Comparison of ENCODE assay signal across 24 cellular contexts in the genomic region with DNA sequence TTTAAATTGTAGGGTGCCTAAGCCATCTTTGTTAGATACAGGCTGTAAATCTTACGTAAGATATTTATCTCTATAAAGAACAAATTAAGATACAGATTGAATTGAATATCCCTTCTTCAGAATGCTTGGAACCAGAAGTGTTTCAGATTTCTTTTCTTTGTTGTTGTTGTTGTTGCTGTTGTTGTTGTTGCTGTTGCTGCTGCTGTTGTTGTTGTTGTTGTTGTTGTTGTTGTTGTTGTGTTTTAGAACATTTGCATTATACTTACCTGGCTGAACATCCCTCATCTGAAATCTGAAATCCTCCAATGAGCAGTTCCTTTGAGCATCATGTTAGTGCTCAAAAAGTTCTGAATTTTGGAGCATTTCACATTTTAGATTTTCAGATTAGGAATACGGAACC.
"Had no signal": no experiment of that assay in that cellular context is flagged by ENCODE, and none has a peak within 500 bp of the region (broad histone marks: within the 10 kb centered on the region; RNA-seq: fewer than 3 reads in every experiment).

No MANE protein-coding gene starts in this region.

- H3K4me3 ChIP-seq: dorsolateral prefrontal cortex, gastroesophageal sphincter, heart left ventricle, hepatocyte, left lung, suprapubic skin, transverse colon, upper lobe of right lung, uterus had no signal

- H3K27ac ChIP-seq: dorsolateral prefrontal cortex, epithelial cell of prostate, gastroesophageal sphincter, heart left ventricle, hepatocyte, left lung, neutrophil, parathyroid adenoma, suprapubic skin, transverse colon, upper lobe of right lung, uterus had no signal

- DNase-seq: dorsolateral prefrontal cortex; effector CD4-positive, alpha-beta T cell; foreskin fibroblast; heart left ventricle; left cardiac atrium; left lung; natural killer cell; stimulated activated CD4-positive, alpha-beta T cell treated with anti-CD3 and anti-CD28 coated beads, Interleukin-2, amount 100 ng/mL, for 24 hours; stimulated activated CD4-positive, alpha-beta T cell treated with anti-CD3 and anti-CD28 coated beads, Interleukin-4, amount 100 ng/mL, for 24 hours; stimulated activated naive CD8-positive, alpha-beta T cell treated with anti-CD3 and anti-CD28 coated beads, Interleukin-15, amount 100 ng/mL, for 72 hours; transverse colon; upper lobe of right lung; uterus had no signal

- H3K4me2 ChIP-seq: hepatocyte had no signal

- H3K9me3 Mint-ChIP-seq: natural killer cell; stimulated activated memory B cell treated with anti-CD40 and anti-IgM and Interleukin-4, amounts not matched to agents 10 μg/mL and 1 μg/mL and 100 μg/mL, for 72 hours; stimulated activated naive CD8-positive, alpha-beta T cell treated with anti-CD3 and anti-CD28 coated beads, Interleukin-15, amount 100 ng/mL, for 72 hours had no signal

- H3K9ac ChIP-seq: parathyroid adenoma had no signal

- FAIRE-seq: colon had no signal

- H3K4me1 Mint-ChIP-seq: natural killer cell; stimulated activated memory B cell treated with anti-CD40 and anti-IgM and Interleukin-4, amounts not matched to agents 10 μg/mL and 1 μg/mL and 100 μg/mL, for 72 hours; stimulated activated naive CD8-positive, alpha-beta T cell treated with anti-CD3 and anti-CD28 coated beads, Interleukin-15, amount 100 ng/mL, for 72 hours had no signal

- H3K4me1 ChIP-seq: left lung, parathyroid adenoma, suprapubic skin, transverse colon, uterus had no signal

- H3K4me3 Mint-ChIP-seq: natural killer cell; stimulated activated memory B cell treated with anti-CD40 and anti-IgM and Interleukin-4, amounts not matched to agents 10 μg/mL and 1 μg/mL and 100 μg/mL, for 72 hours; stimulated activated naive CD8-positive, alpha-beta T cell treated with anti-CD3 and anti-CD28 coated beads, Interleukin-15, amount 100 ng/mL, for 72 hours had no signal

- H3K27me3 Mint-ChIP-seq: progenitor cell of endocrine pancreas; stimulated activated memory B cell treated with anti-CD40 and anti-IgM and Interleukin-4, amounts not matched to agents 10 μg/mL and 1 μg/mL and 100 μg/mL, for 72 hours; stimulated activated naive CD8-positive, alpha-beta T cell treated with anti-CD3 and anti-CD28 coated beads, Interleukin-15, amount 100 ng/mL, for 72 hours had no signal

- H3K27ac Mint-ChIP-seq: natural killer cell; progenitor cell of endocrine pancreas; stimulated activated memory B cell treated with anti-CD40 and anti-IgM and Interleukin-4, amounts not matched to agents 10 μg/mL and 1 μg/mL and 100 μg/mL, for 72 hours had no signal

- H3K9me3 ChIP-seq: gastroesophageal sphincter, heart left ventricle, left lung, neutrophil, suprapubic skin, transverse colon, upper lobe of right lung, uterus had no signal

- H2AFZ ChIP-seq: hepatocyte, parathyroid adenoma had no signal

- H3K79me2 ChIP-seq: hepatocyte, parathyroid adenoma had no signal

- H3K27me3 ChIP-seq: dorsolateral prefrontal cortex, gastroesophageal sphincter, heart left ventricle, hepatocyte, left lung, neutrophil, suprapubic skin, transverse colon, upper lobe of right lung, uterus had no signal

- ATAC-seq: esophagus mucosa; gastroesophageal sphincter; heart left ventricle; left cardiac atrium; left lung; natural killer cell; sciatic nerve; stimulated activated memory B cell treated with anti-CD40 and anti-IgM and Interleukin-4, amounts not matched to agents 10 μg/mL and 1 μg/mL and 100 μg/mL, for 72 hours; stimulated activated naive CD8-positive, alpha-beta T cell treated with anti-CD3 and anti-CD28 coated beads, Interleukin-15, amount 100 ng/mL, for 72 hours; upper lobe of right lung had no signal
